8 cellular contexts compared by ENCODE assay signal in genomic region chr3:86969500-86970189, GRCh38. TPM values are rescaled to one million over a fixed set of nuclear protein-coding genes. Genes with fewer than 3 reads are reported as not detected.
DNase-seq lines count a peak whose midpoint lies in the region; ATAC-seq, FAIRE-seq and TF ChIP-seq lines count a peak whose summit lies in the region.

No MANE protein-coding gene starts in this region.

- H3K36me3 ChIP-seq in endothelial cell of umbilical vein (ENCODE audit: control insufficient read depth in 2 of 2, extremely low read depth in 1 of 2, insufficient read depth in 2 of 2, low read length in 2 of 2): no peaks in the 10 kb centered on the region

- ATAC-seq in sciatic nerve (peak; percentile 28), HG02840 (IDR thresholded peaks at IDR 0.05; ENCODE audit: low FRiP score, unreplicated experiment) (no peak)

- TF ChIP-seq CTCF in endothelial cell of umbilical vein (IDR thresholded peaks at IDR 0.05; ENCODE audit: extremely low read depth in 1 of 2, insufficient read depth in 1 of 2, low read depth in 1 of 2, low read length in 2 of 2): peak; percentile 57 to 73

- no peak overlapping the region for H3K9ac ChIP-seq in endothelial cell of umbilical vein (replicated peaks; ENCODE audit: extremely low read depth, insufficient read depth, low read length)

- no TSS peak for BruUV-seq in endothelial cell of umbilical vein (replicated peaks; lab: Mats Ljungman, UMichigan)

- H3K4me2 ChIP-seq in endothelial cell of umbilical vein (ENCODE audit: insufficient read depth, low read length): no peak overlapping the region

- H3K9me3 Mint-ChIP-seq in activated naive CD4-positive, alpha-beta T cell treated with anti-CD3 and anti-CD28 coated beads for 36 hours: no peaks in the 10 kb centered on the region
- no peaks in the 10 kb centered on the region for H3K9me3 Mint-ChIP-seq in activated naive CD8-positive, alpha-beta T cell treated with anti-CD3 and anti-CD28 coated beads for 36 hours

- dilution Hi-C loops in endothelial cell of umbilical vein (cut with MboI; ENCODE audit: extremely low pct_ligation_motif_present, low sequenced_read_pairs): no loop called here

- H3K27ac ChIP-seq in endothelial cell of umbilical vein (ENCODE audit: insufficient read depth, low read depth, low read length): no peak overlapping the region

- H3K4me3 ChIP-seq in endothelial cell of umbilical vein (replicated peaks in 1 of 3; ENCODE audit: insufficient read depth in 1 of 3, low read depth in 1 of 3, low read length in 3 of 3): no peak overlapping the region

- peaks cover 2% of the 10 kb centered on the region for H3K4me1 ChIP-seq in endothelial cell of umbilical vein (ENCODE audit: control insufficient read depth, extremely low read depth, insufficient read depth, low read length)

- no peaks in the 10 kb centered on the region for H3K27me3 ChIP-seq in endothelial cell of umbilical vein (ENCODE audit: control insufficient read depth in 2 of 2, insufficient read depth in 2 of 2, low read length in 2 of 2)

- no peaks in the 10 kb centered on the region for H3K9me1 ChIP-seq in endothelial cell of umbilical vein (replicated peaks; ENCODE audit: control insufficient read depth, extremely low read depth, insufficient read depth, low read length)

- peaks cover 2% of the 10 kb centered on the region for H3K27me3 Mint-ChIP-seq in activated naive CD4-positive, alpha-beta T cell treated with anti-CD3 and anti-CD28 coated beads for 36 hours (ENCODE audit: low read depth)
- H3K27me3 Mint-ChIP-seq in activated naive CD8-positive, alpha-beta T cell treated with anti-CD3 and anti-CD28 coated beads for 36 hours: no peaks in the 10 kb centered on the region

- no peaks in the 10 kb centered on the region for H3K4me1 Mint-ChIP-seq in activated naive CD4-positive, alpha-beta T cell treated with anti-CD3 and anti-CD28 coated beads for 36 hours (ENCODE audit: low read depth)
- no peaks in the 10 kb centered on the region for H3K4me1 Mint-ChIP-seq in activated naive CD8-positive, alpha-beta T cell treated with anti-CD3 and anti-CD28 coated beads for 36 hours

- H3K79me2 ChIP-seq in endothelial cell of umbilical vein (ENCODE audit: control insufficient read depth, insufficient read depth, low read length): no peaks in the 10 kb centered on the region

- no peaks in the 10 kb centered on the region for H3K9me3 ChIP-seq in endothelial cell of umbilical vein (replicated peaks; ENCODE audit: control insufficient read depth, insufficient read depth, low read length)

- POLR2A ChIA-PET in endothelial cell of umbilical vein (lab: Charles Lee): no interaction called here

- peak; percentile 52 for DNase-seq in activated naive CD4-positive, alpha-beta T cell treated with anti-CD3 and anti-CD28 coated beads for 36 hours
- DNase-seq in activated naive CD4-positive, alpha-beta T cell treated with anti-CD3 and anti-CD28 coated beads, Interleukin-2, amount 50 U/mL, for 16 hours: no peak
- peak; percentile 71 for DNase-seq in HCEC 1CT
- peak; percentile 17 for DNase-seq in NOMO-1 treated with DMSO at 0.1 percent for 48 hours (lab: John Stamatoyannopoulos, UW; ENCODE audit: unreplicated experiment)
- DNase-seq in endothelial cell of umbilical vein (ENCODE audit: low read depth, low spot score): peak; percentile 38
- no peak for DNase-seq in sciatic nerve (ENCODE audit: low spot score)
- DNase-seq in activated naive CD8-positive, alpha-beta T cell treated with anti-CD3 and anti-CD28 coated beads for 36 hours: no peak

- peak; percentile 76 for FAIRE-seq in endothelial cell of umbilical vein (lab: Jason Lieb, UNC)

- no peaks in the 10 kb centered on the region for H3K36me3 Mint-ChIP-seq in activated naive CD4-positive, alpha-beta T cell treated with anti-CD3 and anti-CD28 coated beads for 36 hours (ENCODE audit: low read depth)
- no peaks in the 10 kb centered on the region for H3K36me3 Mint-ChIP-seq in activated naive CD8-positive, alpha-beta T cell treated with anti-CD3 and anti-CD28 coated beads for 36 hours

- H4K20me1 ChIP-seq in endothelial cell of umbilical vein (replicated peaks; ENCODE audit: control insufficient read depth, extremely low read depth, insufficient read depth, low read length): no peaks in the 10 kb centered on the region

- no peak for TF ChIP-seq POLR2A in endothelial cell of umbilical vein (IDR thresholded peaks at IDR 0.05; ENCODE audit: low read depth, low read length)

- CTCF ChIA-PET in activated naive CD4-positive, alpha-beta T cell treated with anti-CD3 and anti-CD28 coated beads for 36 hours (lab: Charles Lee): interaction anchor here (0.6 kb wide), 1 partner anchor 32 kb away, joined by 3 read pairs; no protein-coding TSS in a partner anchor
- CTCF ChIA-PET in endothelial cell of umbilical vein (lab: Charles Lee): interaction anchor here (0.6 to 1.6 kb wide), 5 partner anchors 21 to 197 kb away, joined by 3 to 17 read pairs (median 5); partner anchors contain the start of gene VGLL3

- intact Hi-C loops in activated naive CD4-positive, alpha-beta T cell treated with anti-CD3 and anti-CD28 coated beads for 36 hours (cut with micrococcal nuclease): loop anchor here (1.0 to 5.0 kb wide), 3 partner anchors 114 to 199 kb away; no protein-coding TSS in a partner anchor
- intact Hi-C loops in endothelial cell of umbilical vein (cut with micrococcal nuclease): loop anchor here (1.0 kb wide), 2 partner anchors 113 to 199 kb away; no protein-coding TSS in a partner anchor
- intact Hi-C loops in sciatic nerve (cut with DNase I): no loop called here

- H3K4me3 Mint-ChIP-seq in activated naive CD4-positive, alpha-beta T cell treated with anti-CD3 and anti-CD28 coated beads for 36 hours: no peak overlapping the region
- H3K4me3 Mint-ChIP-seq in activated naive CD8-positive, alpha-beta T cell treated with anti-CD3 and anti-CD28 coated beads for 36 hours: no peak overlapping the region

- no peak overlapping the region for H3K27ac Mint-ChIP-seq in activated naive CD4-positive, alpha-beta T cell treated with anti-CD3 and anti-CD28 coated beads for 36 hours
- H3K27ac Mint-ChIP-seq in activated naive CD8-positive, alpha-beta T cell treated with anti-CD3 and anti-CD28 coated beads for 36 hours: no peak overlapping the region

- no peak overlapping the region for H2AFZ ChIP-seq in endothelial cell of umbilical vein (ENCODE audit: low read depth, low read length)

TF ChIP-seq in endothelial cell of umbilical vein, 7 proteins besides CTCF, POLR2A, EP300 and RAD21:
- no peak for TF ChIP-seq EZH2 (IDR thresholded peaks at IDR 0.05; ENCODE audit: borderline replicate concordance, low read depth, low read length, severe bottlenecking)
- no peak for TF ChIP-seq MYC (IDR thresholded peaks at IDR 0.05; ENCODE audit: low read depth, low read length)
- TF ChIP-seq FOS (IDR thresholded peaks at IDR 0.05; ENCODE audit: borderline replicate concordance, insufficient read depth, low read length): no peak
- no peak for TF ChIP-seq POLR2AphosphoS5 (IDR thresholded peaks at IDR 0.05; ENCODE audit: insufficient read depth, low read depth, low read length)
- TF ChIP-seq GATA2 (IDR thresholded peaks at IDR 0.05; ENCODE audit: insufficient read depth, insufficient read length, low read depth, low read length): no peak
- TF ChIP-seq MAX (IDR thresholded peaks at IDR 0.05; ENCODE audit: insufficient read depth, insufficient read length): no peak
- no peak for TF ChIP-seq JUN (IDR thresholded peaks at IDR 0.05; ENCODE audit: borderline replicate concordance, insufficient read depth, insufficient read length, low read depth)

RNA-seq across cellular contexts. Expression of gene VGLL3, which starts 21.3 kb away (rescaled TPM):
- not detected for total RNA-seq in activated naive CD4-positive, alpha-beta T cell treated with anti-CD3 and anti-CD28 coated beads for 36 hours
- total RNA-seq in endothelial cell of umbilical vein (4.2 and 6.0 TPM in 2 replicates), sciatic nerve (130 TPM)
- 12.0 and 12.5 TPM in 2 replicates for polyA plus RNA-seq in endothelial cell of umbilical vein
- polyA plus RNA-seq in endothelial cell of umbilical vein (2011; cell fraction: cytosol; rRNA removed): 2.4 and 2.9 TPM in 2 replicates
- polyA plus RNA-seq in endothelial cell of umbilical vein (2011; cell fraction: nucleus; rRNA removed): 5.0 and 5.3 TPM in 2 replicates
- polyA plus RNA-seq in endothelial cell of umbilical vein (2012): 5.8 and 10.1 TPM in 2 replicates
- polyA minus RNA-seq in endothelial cell of umbilical vein: 15.3 and 20.0 TPM in 2 replicates
- polyA minus RNA-seq in endothelial cell of umbilical vein (2011; cell fraction: cytosol; rRNA and poly(A)+ RNA removed): 30.7 TPM
- polyA minus RNA-seq in endothelial cell of umbilical vein (2011; cell fraction: nucleus; rRNA and poly(A)+ RNA removed): 14.8 and 15.4 TPM in 2 replicates
- not detected for total RNA-seq in activated naive CD8-positive, alpha-beta T cell treated with anti-CD3 and anti-CD28 coated beads for 36 hours

Comparison
In these comparisons a context has a peak if more than half of its experiments do, and no peak if none do; other contexts are left out.
1. DNase-seq: peak in activated naive CD4-positive, alpha-beta T cell treated with anti-CD3 and anti-CD28 coated beads for 36 hours (single experiment), HCEC 1CT (single experiment), NOMO-1 treated with DMSO at 0.1 percent for 48 hours (single experiment) and endothelial cell of umbilical vein (single experiment); none in activated naive CD4-positive, alpha-beta T cell treated with anti-CD3 and anti-CD28 coated beads, Interleukin-2, amount 50 U/mL, for 16 hours (single experiment), sciatic nerve (single experiment) and activated naive CD8-positive, alpha-beta T cell treated with anti-CD3 and anti-CD28 coated beads for 36 hours (single experiment).
2. RNA of gene VGLL3, which starts 21.3 kb away (total RNA-seq): 130 TPM in sciatic nerve (single experiment); 4.2 to 6.0 TPM in endothelial cell of umbilical vein, not detected in activated naive CD4-positive, alpha-beta T cell treated with anti-CD3 and anti-CD28 coated beads for 36 hours and not detected in activated naive CD8-positive, alpha-beta T cell treated with anti-CD3 and anti-CD28 coated beads for 36 hours; every median in the first group is over 10 times any median in the second.